In genomic region chr12:7438291-7438995, GRCh38 we compare ENCODE assay signal across 9 cellular contexts. TPM values are rescaled to one million over a fixed set of nuclear protein-coding genes. Genes with fewer than 3 reads are reported as not detected.
DNase-seq lines count a peak whose midpoint lies in the region; ATAC-seq lines count a peak whose summit lies in the region.
"Not testable (repeated sequence)": the region's sequence is repeated elsewhere in the genome, so short reads cannot be mapped to it uniquely, and the experiment has no call there.
"Had no signal": no experiment of that assay in that cellular context is flagged by ENCODE, and none has a peak within 500 bp of the region (broad histone marks: within the 10 kb centered on the region; RNA-seq: fewer than 3 reads in every experiment).

No MANE protein-coding gene starts in this region.

- peak overlapping the region; percentile 45 for H3K27ac Mint-ChIP-seq in dendritic cell treated with granulocyte-macrophage colony-stimulating factor and Interleukin-4, amounts not matched to agents 40 ng/mL and 50 ng/mL, for 4 days

- not testable (repeated sequence) for H3K4me1 ChIP-seq in GM23248 (ENCODE audit: insufficient read depth)

- DNase-seq in COLO668 (lab: John Stamatoyannopoulos, UW; ENCODE audit: unreplicated experiment) (peak; percentile 22), NCI-H82 (lab: John Stamatoyannopoulos, UW) (peak; percentile 8), retina (peak; percentile 11)
- not testable (repeated sequence) for DNase-seq in GM23248, left colon

- not testable (repeated sequence) for H3K9ac ChIP-seq in GM23248

- H3K36me3 Mint-ChIP-seq in dendritic cell treated with granulocyte-macrophage colony-stimulating factor and Interleukin-4, amounts not matched to agents 40 ng/mL and 50 ng/mL, for 4 days (ENCODE audit: low read depth), result peaks cover 28% of the 10 kb centered on the region

- H3K36me3 ChIP-seq in GM23248 (ENCODE audit: low read depth), result not testable (repeated sequence)

- not testable (repeated sequence) for H3K9me2 ChIP-seq in GM23248 (ENCODE audit: insufficient read depth)

- peaks cover 28% of the 10 kb centered on the region for H3K4me1 Mint-ChIP-seq in dendritic cell treated with granulocyte-macrophage colony-stimulating factor and Interleukin-4, amounts not matched to agents 40 ng/mL and 50 ng/mL, for 4 days (ENCODE audit: low read depth)

- H4K20me1 ChIP-seq in GM23248 (ENCODE audit: insufficient read depth), result not testable (repeated sequence)

- not testable (repeated sequence) for H3K79me2 ChIP-seq in GM23248 (ENCODE audit: insufficient read depth)

- not testable (repeated sequence) for H3K4me3 Mint-ChIP-seq in dendritic cell treated with granulocyte-macrophage colony-stimulating factor and Interleukin-4, amounts not matched to agents 40 ng/mL and 50 ng/mL, for 4 days

- H3K9me3 Mint-ChIP-seq in dendritic cell treated with granulocyte-macrophage colony-stimulating factor and Interleukin-4, amounts not matched to agents 40 ng/mL and 50 ng/mL, for 4 days, result not testable (repeated sequence)

- in situ Hi-C loops in GM23248 (cut with MboI), result not testable (repeated sequence)

- H3K9me3 ChIP-seq in GM23248 (ENCODE audit: low read depth), result not testable (repeated sequence)

- H2AFZ ChIP-seq in GM23248, result peak overlapping the region; percentile 87; the same call in 1 of the 2 replicates

- not testable (repeated sequence) for H3K27me3 ChIP-seq in GM23248 (replicated peaks; ENCODE audit: insufficient read depth)

- 74 to 76% methylated on average over 7 to 8 of the region's 8 CpGs for WGBS in GM23248 (ENCODE audit: low coverage in 1 of 2, low lambda C conversion rate in 2 of 2, missing lambda C conversion rate in 2 of 2), 2 experiments

- intact Hi-C loops in dendritic cell treated with granulocyte-macrophage colony-stimulating factor and Interleukin-4, amounts not matched to agents 40 ng/mL and 50 ng/mL, for 4 days (cut with micrococcal nuclease); left colon (cut with DNase I, micrococcal nuclease): not testable (repeated sequence)

- peak; percentile 55 for ATAC-seq in SK-N-SH treated with all-trans-retinoic acid at 6 μM for 48 hours
- peak; percentile 7 for ATAC-seq in left colon

- H3K4me3 ChIP-seq in GM23248, result not testable (repeated sequence)

- not testable (repeated sequence) for H3K27ac ChIP-seq in GM23248

- H3F3A ChIP-seq in GM23248 (ENCODE audit: insufficient read depth), result not testable (repeated sequence)

- not testable (repeated sequence) for H3K4me2 ChIP-seq in GM23248 (ENCODE audit: unreplicated experiment)

- H3K27me3 Mint-ChIP-seq in dendritic cell treated with granulocyte-macrophage colony-stimulating factor and Interleukin-4, amounts not matched to agents 40 ng/mL and 50 ng/mL, for 4 days, result peaks cover 30% of the 10 kb centered on the region

RNA-seq across cellular contexts. Expression of gene CD163L1, which starts 5.5 kb away (rescaled TPM):
- total RNA-seq in GM23248 (2014; rRNA removed; shearing (Covaris generic)), result 0.43 TPM in 1 of 2 replicates, not detected in the other
- polyA plus RNA-seq in GM23248 (2016; fragmentation: Nextera tagmentation; extraction: Ambion mirVana), result 1.9 and 2.5 TPM in 2 replicates
- total RNA-seq in left colon, result 10 to 100 TPM in 1 of 2 donors, 1 to 10 TPM in 1; 9.8 to 18.3 TPM
- total RNA-seq: CD4-positive, CD25-positive, alpha-beta regulatory T cell; T-cell had no signal
- polyA plus RNA-seq: CD4-positive, CD25-positive, alpha-beta regulatory T cell had no signal
